ENCODE assay signal across 7 cellular contexts in genomic region chr6:108848116-108848868, GRCh38.
DNase-seq lines count a peak whose midpoint lies in the region; ATAC-seq and TF ChIP-seq lines count a peak whose summit lies in the region.

A gene with protein sequence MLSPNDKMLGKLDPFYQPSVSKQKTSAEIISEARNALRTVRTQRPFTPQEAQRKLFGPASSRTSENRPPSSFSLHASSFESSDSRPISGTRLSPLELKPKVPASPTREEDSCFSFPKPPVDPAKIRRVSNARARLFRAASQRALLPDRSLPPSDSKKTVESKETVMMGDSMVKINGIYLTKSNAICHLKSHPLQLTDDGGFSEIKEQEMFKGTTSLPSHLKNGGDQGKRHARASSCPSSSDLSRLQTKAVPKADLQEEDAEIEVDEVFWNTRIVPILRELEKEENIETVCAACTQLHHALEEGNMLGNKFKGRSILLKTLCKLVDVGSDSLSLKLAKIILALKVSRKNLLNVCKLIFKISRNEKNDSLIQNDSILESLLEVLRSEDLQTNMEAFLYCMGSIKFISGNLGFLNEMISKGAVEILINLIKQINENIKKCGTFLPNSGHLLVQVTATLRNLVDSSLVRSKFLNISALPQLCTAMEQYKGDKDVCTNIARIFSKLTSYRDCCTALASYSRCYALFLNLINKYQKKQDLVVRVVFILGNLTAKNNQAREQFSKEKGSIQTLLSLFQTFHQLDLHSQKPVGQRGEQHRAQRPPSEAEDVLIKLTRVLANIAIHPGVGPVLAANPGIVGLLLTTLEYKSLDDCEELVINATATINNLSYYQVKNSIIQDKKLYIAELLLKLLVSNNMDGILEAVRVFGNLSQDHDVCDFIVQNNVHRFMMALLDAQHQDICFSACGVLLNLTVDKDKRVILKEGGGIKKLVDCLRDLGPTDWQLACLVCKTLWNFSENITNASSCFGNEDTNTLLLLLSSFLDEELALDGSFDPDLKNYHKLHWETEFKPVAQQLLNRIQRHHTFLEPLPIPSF (plus strand): TSS chr6:108848422. CDS start chr6:108854268, 5,846 bp downstream.

- ATAC-seq in GM18505 (IDR thresholded peaks at IDR 0.05; ENCODE audit: unreplicated experiment) (peak; percentile 98), HG02970 (IDR thresholded peaks at IDR 0.05; ENCODE audit: low FRiP score, unreplicated experiment) (peak; percentile 86)

- no peak for TF ChIP-seq POLR2A in GM18505 (IDR thresholded peaks at IDR 0.05; ENCODE audit: borderline replicate concordance, extremely low read depth, insufficient read depth, insufficient read length)

- DNase-seq in NCI-H187 treated with DMSO at 0.1 percent for 48 hours (lab: John Stamatoyannopoulos, UW) (peak; percentile 39), T1000 (lab: John Stamatoyannopoulos, UW) (peak; percentile 92), astrocyte of the spinal cord (ENCODE audit: low read depth, low spot score) (peak; percentile 87), hypothalamus (lab: John Stamatoyannopoulos, UW) (peak; percentile 75 to 98 (median 92)), retinal pigment epithelial cell (ENCODE audit: low read depth) (peak; percentile 33)

- TF ChIP-seq CTCF in astrocyte of the spinal cord (IDR thresholded peaks at IDR 0.05; ENCODE audit: low read depth, low read length) = no peak
- TF ChIP-seq CTCF in retinal pigment epithelial cell (conservative IDR thresholded peaks at IDR 0.05; ENCODE audit: low read depth, low read length) = no peak

- H3K4me3 ChIP-seq in astrocyte of the spinal cord (ENCODE audit: low read depth, low read length) = peak within 1 kb of the TSS; percentile 73
- H3K4me3 ChIP-seq in retinal pigment epithelial cell (ENCODE audit: low read length) = peak within 1 kb of the TSS; percentile 74

- in situ Hi-C loops in astrocyte of the spinal cord (cut with HindIII; ENCODE audit: low sequenced_read_pairs) = no loop called here

Comparison
In these comparisons a context has a peak if more than half of its experiments do, and no peak if none do; other contexts are left out.
1. Peak in every context shown above with its lines: DNase-seq, ATAC-seq and H3K4me3 ChIP-seq.
2. DNase-seq: peak in every context shown above with its lines; median percentile 92 in T1000; 92 in hypothalamus; 87 in astrocyte of the spinal cord; 39 in NCI-H187 treated with DMSO at 0.1 percent for 48 hours; 33 in retinal pigment epithelial cell.